Comparison of ENCODE assay signal across 10 cellular contexts in genomic region chr6:140809694-140810101, GRCh38.
DNase-seq lines count a peak whose midpoint lies in the region; ATAC-seq and TF ChIP-seq lines count a peak whose summit lies in the region.
"Had no signal": no experiment of that assay in that cellular context is flagged by ENCODE, and none has a peak within 500 bp of the region (broad histone marks: within the 10 kb centered on the region; RNA-seq: fewer than 3 reads in every experiment).

No MANE protein-coding gene starts in this region.

- DNase-seq in activated T-cell treated with anti-CD3 and anti-CD28 coated beads, Interleukin-2, amount 50 U/mL, for 4 hours, result no peak
- no peak for DNase-seq in activated T-cell treated with anti-CD3 and anti-CD28 coated beads, Interleukin-2, amount 50 U/mL, for 1 hour
- DNase-seq in M059J (ENCODE audit: low read depth) (peak; percentile 92), osteoblast (ENCODE audit: insufficient read length, low spot score, missing footprints) (peak; percentile 17), NCI-H1436 (lab: John Stamatoyannopoulos, UW) (no peak), NCI-H146 (lab: John Stamatoyannopoulos, UW) (no peak), colonic mucosa (no peak)
- DNase-seq: activated naive CD4-positive, alpha-beta T cell; NCI-H1694 had no signal

- H2AFZ ChIP-seq in osteoblast (ENCODE audit: low read length), result no peak overlapping the region

- H3K4me1 Mint-ChIP-seq in activated T-cell treated with anti-CD3 and anti-CD28 coated beads, Interleukin-2, amount 50 U/mL, for 4 hours (ENCODE audit: low read depth), result peaks cover 2% of the 10 kb centered on the region

- H3K9ac ChIP-seq in colonic mucosa (ENCODE audit: low read depth in 2 of 2, low read length in 2 of 2), result no peak overlapping the region

- no peak overlapping the region for H3K4me2 ChIP-seq in osteoblast (ENCODE audit: insufficient read depth, low read length)

- ATAC-seq in activated T-cell treated with anti-CD3 and anti-CD28 coated beads, Interleukin-2, amount 50 U/mL, for 4 hours, result peak; percentile 79 to 90
- peak; percentile 95 for ATAC-seq in HG02852 (IDR thresholded peaks at IDR 0.05; ENCODE audit: unreplicated experiment)

- H3K36me3 Mint-ChIP-seq in activated T-cell treated with anti-CD3 and anti-CD28 coated beads, Interleukin-2, amount 50 U/mL, for 4 hours (ENCODE audit: insufficient read depth), result no peaks in the 10 kb centered on the region

- no peaks in the 10 kb centered on the region for H4K20me1 ChIP-seq in osteoblast (ENCODE audit: insufficient read depth, low read length)

- no peak for TF ChIP-seq CTCF in osteoblast (IDR thresholded peaks at IDR 0.05; ENCODE audit: extremely low read depth, low read depth, low read length)
- TF ChIP-seq CTCF in colonic mucosa (IDR thresholded peaks at IDR 0.05), result no peak

- H3K27me3 ChIP-seq in osteoblast (ENCODE audit: insufficient read depth, low read length), result no peaks in the 10 kb centered on the region
- H3K27me3 ChIP-seq in colonic mucosa, result no peaks in the 10 kb centered on the region

- H3K36me3 ChIP-seq in osteoblast (ENCODE audit: insufficient read depth, low read length) (no peaks in the 10 kb centered on the region), colonic mucosa (no peaks in the 10 kb centered on the region)

- no peaks in the 10 kb centered on the region for H3K27me3 Mint-ChIP-seq in activated T-cell treated with anti-CD3 and anti-CD28 coated beads, Interleukin-2, amount 50 U/mL, for 4 hours (ENCODE audit: low read depth)

- H3K9me3 ChIP-seq in osteoblast (ENCODE audit: low read depth, low read length) (no peaks in the 10 kb centered on the region), colonic mucosa (no peaks in the 10 kb centered on the region)

- no peaks in the 10 kb centered on the region for H3K4me1 ChIP-seq in osteoblast (ENCODE audit: insufficient read depth, low read length)
- no peaks in the 10 kb centered on the region for H3K4me1 ChIP-seq in colonic mucosa

- no peak overlapping the region for H3K4me3 ChIP-seq in osteoblast (ENCODE audit: insufficient read depth, low read length)
- H3K4me3 ChIP-seq in colonic mucosa, result no peak overlapping the region

- intact Hi-C loops in colonic mucosa (cut with DNase I), result no loop called here

- H3K79me2 ChIP-seq in osteoblast (ENCODE audit: insufficient read depth, low read length), result no peaks in the 10 kb centered on the region

- H3K4me3 Mint-ChIP-seq in activated T-cell treated with anti-CD3 and anti-CD28 coated beads, Interleukin-2, amount 50 U/mL, for 4 hours, result no peak overlapping the region

- H3K27ac ChIP-seq in osteoblast (ENCODE audit: low read depth, low read length), result no peak overlapping the region
- H3K27ac ChIP-seq in colonic mucosa, result no peak overlapping the region

- H3K9me3 Mint-ChIP-seq in activated T-cell treated with anti-CD3 and anti-CD28 coated beads, Interleukin-2, amount 50 U/mL, for 4 hours, result no peaks in the 10 kb centered on the region

Comparison
In these comparisons a context has a peak if more than half of its experiments do, and no peak if none do; other contexts are left out.
1. DNase-seq: peak in M059J (single experiment) and osteoblast (single experiment); none in activated T-cell treated with anti-CD3 and anti-CD28 coated beads, Interleukin-2, amount 50 U/mL, for 4 hours (single experiment), activated T-cell treated with anti-CD3 and anti-CD28 coated beads, Interleukin-2, amount 50 U/mL, for 1 hour (single experiment), NCI-H1436 (single experiment), NCI-H146 (single experiment) and colonic mucosa (single experiment).